1 cellular context compared by ENCODE assay signal in the genomic region with DNA sequence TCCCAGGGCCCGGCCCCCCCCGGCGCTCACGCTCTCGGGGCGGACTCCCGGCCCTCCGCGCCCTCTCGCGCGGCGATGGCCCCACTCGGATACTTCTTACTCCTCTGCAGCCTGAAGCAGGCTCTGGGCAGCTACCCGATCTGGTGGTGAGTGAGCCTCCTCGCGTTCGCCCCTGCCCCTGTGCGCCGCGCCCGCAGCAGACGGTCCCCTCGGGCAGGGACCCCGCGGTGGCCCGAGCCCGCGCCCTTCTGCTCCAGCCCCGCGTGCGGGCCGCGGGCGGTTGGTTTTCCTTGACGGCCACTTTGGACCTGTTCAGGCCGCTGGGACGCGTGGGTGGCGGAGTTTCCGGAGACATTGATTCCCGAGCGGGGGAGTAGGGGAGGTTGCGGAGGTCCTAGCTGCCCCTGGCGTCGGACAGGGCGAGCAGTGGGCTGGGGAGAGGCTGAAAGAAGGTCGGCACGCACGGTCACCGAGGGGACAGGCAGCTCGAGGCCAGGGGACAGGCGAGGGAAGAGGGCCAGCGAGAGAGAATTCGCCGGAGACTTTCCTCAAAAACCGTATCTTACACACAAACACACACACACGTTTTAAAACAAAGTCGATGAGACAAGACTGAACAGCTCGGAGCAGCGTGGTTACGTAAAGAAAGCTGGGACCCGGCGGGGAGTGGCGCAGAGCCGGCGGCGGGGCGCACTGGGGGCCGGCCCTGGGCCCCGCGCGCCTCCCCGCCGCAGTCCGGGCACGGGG.
A peak's percentile ranks its signal among the peaks of the same experiment; 100 is the strongest.
TF ChIP-seq lines count a peak whose summit lies in the region.

No MANE protein-coding gene starts in this region.

TF ChIP-seq in H1, 55 proteins besides CTCF, POLR2A, EP300 and RAD21:
- TF ChIP-seq JUND (IDR thresholded peaks at IDR 0.05; ENCODE audit: low read length) = no peak
- TF ChIP-seq GABPA (IDR thresholded peaks at IDR 0.05; ENCODE audit: borderline replicate concordance, insufficient read depth, low read length) = no peak
- TF ChIP-seq RBBP5 (IDR thresholded peaks at IDR 0.05; ENCODE audit: borderline replicate concordance, low read depth, low read length) = 0 out of 2 replicates have a peak, but pooled peaks have one; percentile 34
- TF ChIP-seq RNF2 (IDR thresholded peaks at IDR 0.05; ENCODE audit: borderline replicate concordance, low read depth, low read length, missing control alignments, poor library complexity, severe bottlenecking) = peak; percentile 83
- no peak for TF ChIP-seq CBX8 (IDR thresholded peaks at IDR 0.05; ENCODE audit: borderline replicate concordance, low read depth, low read length)
- no peak for TF ChIP-seq NRF1 (IDR thresholded peaks at IDR 0.05; ENCODE audit: low read depth, low read length)
- TF ChIP-seq, protein P1, sequence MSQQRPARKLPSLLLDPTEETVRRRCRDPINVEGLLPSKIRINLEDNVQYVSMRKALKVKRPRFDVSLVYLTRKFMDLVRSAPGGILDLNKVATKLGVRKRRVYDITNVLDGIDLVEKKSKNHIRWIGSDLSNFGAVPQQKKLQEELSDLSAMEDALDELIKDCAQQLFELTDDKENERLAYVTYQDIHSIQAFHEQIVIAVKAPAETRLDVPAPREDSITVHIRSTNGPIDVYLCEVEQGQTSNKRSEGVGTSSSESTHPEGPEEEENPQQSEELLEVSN (IDR thresholded peaks at IDR 0.05) = no peak
- no peak for TF ChIP-seq KDM1A (IDR thresholded peaks at IDR 0.05; ENCODE audit: borderline replicate concordance, low read length)
